26 cellular contexts compared by ENCODE assay signal in the genomic region with DNA sequence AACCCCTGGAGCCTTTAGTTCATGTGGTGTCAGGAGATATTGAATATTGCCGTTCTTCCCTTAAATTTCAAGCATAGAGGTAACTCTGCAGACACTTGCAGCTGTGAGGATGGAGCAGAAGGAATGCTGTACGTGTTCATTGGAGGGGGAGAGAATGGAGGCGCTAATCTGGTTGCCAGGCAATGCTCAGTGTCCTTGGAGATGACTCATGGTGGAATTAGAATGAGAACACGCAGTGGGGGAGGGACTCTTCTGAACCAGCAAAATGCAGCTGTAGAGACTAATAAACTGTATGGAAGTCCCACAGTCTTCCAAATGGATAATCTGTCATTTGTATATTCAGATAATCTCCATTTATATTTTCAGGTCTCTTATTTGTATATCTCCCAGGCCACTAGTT. TPM values are rescaled to one million over a fixed set of nuclear protein-coding genes. Genes with fewer than 3 reads are reported as not detected.
A peak's percentile ranks its signal among the peaks of the same experiment; 100 is the strongest.
DNase-seq lines count a peak whose midpoint lies in the region; ATAC-seq, FAIRE-seq and TF ChIP-seq lines count a peak whose summit lies in the region.
"Had no signal": no experiment of that assay in that cellular context is flagged by ENCODE, and none has a peak within 500 bp of the region (broad histone marks: within the 10 kb centered on the region; RNA-seq: fewer than 3 reads in every experiment).

No MANE protein-coding gene starts in this region.

- H3K9ac ChIP-seq in iPS-20b (ENCODE audit: low read depth, low read length), result no peak overlapping the region
- H3K9ac ChIP-seq: KMS-11 had no signal

- peaks cover 45% of the 10 kb centered on the region for H3K9me3 ChIP-seq in iPS-20b (ENCODE audit: insufficient read depth, low read depth, low read length)
- H3K9me3 ChIP-seq in pancreas, result no peaks in the 10 kb centered on the region
- H3K9me3 ChIP-seq: vagina had no signal

- ATAC-seq in pancreas (peak in 3 of 4 donors; percentile 36 to 87 (median 75)), HG03135 (IDR thresholded peaks at IDR 0.05; ENCODE audit: unreplicated experiment) (no peak)
- ATAC-seq: activated CD8-positive, alpha-beta memory T cell treated with anti-CD3 and anti-CD28 coated beads, Interleukin-2, amount 10 ng/mL, durations not matched to agents 7 days and 5 days; effector memory CD8-positive, alpha-beta T cell; GM12878; left lung; Panc1; SK-N-SH treated with all-trans-retinoic acid at 6 μM for 48 hours had no signal

- H3K36me3 ChIP-seq in iPS-20b (ENCODE audit: insufficient read depth, low read depth, low read length) (no peaks in the 10 kb centered on the region), pancreas (no peaks in the 10 kb centered on the region)
- H3K36me3 ChIP-seq: left lung, vagina had no signal

- TF ChIP-seq CTCF in pancreas (IDR thresholded peaks at IDR 0.05), result no peak

- H3K4me1 ChIP-seq in iPS-20b (ENCODE audit: insufficient read depth, low read length) (no peaks in the 10 kb centered on the region), pancreas (no peaks in the 10 kb centered on the region)
- H3K4me1 ChIP-seq: left lung, stomach, vagina had no signal

- no peak for FAIRE-seq in pancreas (lab: Jason Lieb, UNC)
- FAIRE-seq: GM12878 had no signal

- peak; percentile 22 for DNase-seq in HK-2 (ENCODE audit: unreplicated experiment)
- DNase-seq in RPMI7951 (ENCODE audit: low read depth), result peak; percentile 56
- no peak for DNase-seq in pancreas
- no peak for DNase-seq in activated CD4-positive, alpha-beta T cell treated with anti-CD3 and anti-CD28 coated beads, Interleukin-2, amount 50 U/mL, for 48 hours
- no peak for DNase-seq in activated T-cell treated with anti-CD3 and anti-CD28 coated beads for 4 hours
- DNase-seq: activated CD4-positive, CD25-positive, alpha-beta regulatory T cell treated with anti-CD3 and anti-CD28 coated beads, Interleukin-2, amount 50 U/mL, for 72 hours; activated CD8-positive, alpha-beta memory T cell treated with anti-CD3 and anti-CD28 coated beads, Interleukin-2, amount 10 ng/mL, durations not matched to agents 7 days and 5 days; AML-193; cerebellar nuclear complex; effector memory CD8-positive, alpha-beta T cell; GF-D8; left lung; NCI-H1092; NCI-H2107; NCI-H69; stimulated activated CD4-positive, alpha-beta T cell treated with anti-CD3 and anti-CD28 coated beads, Interleukin-2, amount 100 ng/mL, for 48 hours; stomach; T1000 had no signal

- H3K4me3 ChIP-seq in iPS-20b (ENCODE audit: low read length) (peak overlapping the region; percentile 29), pancreas (no peak overlapping the region)
- H3K4me3 ChIP-seq: GM12878, hepatocyte, left lung, stomach, vagina had no signal

- intact Hi-C loops in pancreas (cut with DNase I), result no loop called here

- 32 to 42% methylated on average over 4 of the region's 4 CpGs for WGBS in pancreas, 2 donors

- no peak overlapping the region for H3K27ac ChIP-seq in iPS-20b (ENCODE audit: low read length)
- no peak overlapping the region for H3K27ac ChIP-seq in pancreas
- H3K27ac ChIP-seq: hepatocyte, KMS-11, left lung, stomach, vagina had no signal

- H3K27me3 ChIP-seq in iPS-20b (ENCODE audit: insufficient read depth, low read length) (no peaks in the 10 kb centered on the region), pancreas (no peaks in the 10 kb centered on the region)
- H3K27me3 ChIP-seq: hepatocyte, left lung, stomach, vagina had no signal

RNA-seq across cellular contexts. Expression of gene ZNF835, which starts 20.9 kb away (rescaled TPM):
- 0.24 TPM in 1 of 2 replicates, not detected in the other for total RNA-seq in RPMI7951 (2014; rRNA removed; shearing (Covaris generic))
- 1 to 10 TPM in 3 of 6 donors, under 1 TPM in 3; 0.86 to 4.8 (median 0.98) TPM for total RNA-seq in pancreas
- polyA plus RNA-seq in pancreas, result under 1 TPM; 0.34 to 0.73 TPM
- total RNA-seq: GM12878, hepatocyte had no signal
- polyA plus RNA-seq: GM12878, hepatocyte had no signal

RNA-seq across cellular contexts. Expression of gene SMIM17, which starts 49.5 kb away (rescaled TPM):
- 0.36 TPM in 1 of 2 replicates, not detected in the other for total RNA-seq in RPMI7951 (2014; rRNA removed; shearing (Covaris generic))
- under 1 TPM in 3 of 6 donors, not detected in 3; 0.17 to 0.24 (median 0.19) TPM for total RNA-seq in pancreas
- under 1 TPM in 1 of 2 donors, not detected in 1; 0.09 TPM for polyA plus RNA-seq in pancreas
- total RNA-seq: activated CD8-positive, alpha-beta memory T cell treated with anti-CD3 and anti-CD28 coated beads, Interleukin-2, amount 10 ng/mL, durations not matched to agents 7 days and 5 days; hepatocyte; left lung had no signal

Comparison
In these comparisons a context has a peak if more than half of its experiments do, and no peak if none do; other contexts are left out.
1. DNase-seq: peak in HK-2 (single experiment) and RPMI7951 (single experiment); none in pancreas (0 of 6), activated CD4-positive, alpha-beta T cell treated with anti-CD3 and anti-CD28 coated beads, Interleukin-2, amount 50 U/mL, for 48 hours (0 of 2) and activated T-cell treated with anti-CD3 and anti-CD28 coated beads for 4 hours (single experiment).